In genomic region chr12:3681595-3681921, GRCh38 we compare ENCODE assay signal across 17 cellular contexts.
DNase-seq lines count a peak whose midpoint lies in the region; TF ChIP-seq lines count a peak whose summit lies in the region.
"Had no signal": no experiment of that assay in that cellular context is flagged by ENCODE, and none has a peak within 500 bp of the region (broad histone marks: within the 10 kb centered on the region; RNA-seq: fewer than 3 reads in every experiment).

No MANE protein-coding gene starts in this region.

- no peaks in the 10 kb centered on the region for H4K20me1 ChIP-seq in neural cell (ENCODE audit: insufficient read depth)

- no peaks in the 10 kb centered on the region for H3K9me2 ChIP-seq in neural cell (ENCODE audit: insufficient read depth, low read length)

- no peaks in the 10 kb centered on the region for H3K79me2 ChIP-seq in neural cell (replicated peaks; ENCODE audit: insufficient read depth, low read length)

- H3K9me3 ChIP-seq in neural cell (ENCODE audit: low read length) = no peaks in the 10 kb centered on the region
- H3K9me3 ChIP-seq: BE2C, SJSA1 had no signal

- no peak overlapping the region for H3K4me3 ChIP-seq in neural cell (ENCODE audit: low read length)
- H3K4me3 ChIP-seq: PC-9, SJSA1 had no signal

- no peak for TF ChIP-seq EP300 in neural cell (conservative IDR thresholded peaks at IDR 0.05; ENCODE audit: poor library complexity, severe bottlenecking)

- no peaks in the 10 kb centered on the region for H3K27me3 ChIP-seq in neural cell (ENCODE audit: insufficient read depth, low read depth, low read length)
- H3K27me3 ChIP-seq: BE2C, SJSA1 had no signal

- H3K27ac ChIP-seq in VCaP = peak overlapping the region; percentile 48
- H3K27ac ChIP-seq in neural cell (ENCODE audit: low read length) = peak overlapping the region; percentile 48
- H3K27ac ChIP-seq: HL-60, KMS-11, PC-9, SJSA1 had no signal

- TF ChIP-seq CTCF in VCaP (conservative IDR thresholded peaks at IDR 0.05) (peak; percentile 33), neural cell (IDR thresholded peaks at IDR 0.05; ENCODE audit: poor library complexity, severe bottlenecking) (no peak)

- H3K36me3 ChIP-seq in neural cell (ENCODE audit: insufficient read depth, low read length) = no peaks in the 10 kb centered on the region
- H3K36me3 ChIP-seq: BE2C, SJSA1 had no signal

- no peak for TF ChIP-seq RAD21 in neural cell (conservative IDR thresholded peaks at IDR 0.05)

- peak; percentile 81 for DNase-seq in NCI-H2171 treated with DMSO at 0.1 percent for 48 hours (lab: John Stamatoyannopoulos, UW)
- no peak for DNase-seq in NCI-H2171 (lab: John Stamatoyannopoulos, UW)
- peak; percentile 49 for DNase-seq in NCI-H146 treated with DMSO at 0.1 percent for 48 hours (lab: John Stamatoyannopoulos, UW; ENCODE audit: unreplicated experiment)
- DNase-seq in dermis blood vessel endothelial cell = no peak
- no peak for DNase-seq in COLO668 (lab: John Stamatoyannopoulos, UW; ENCODE audit: unreplicated experiment)
- DNase-seq: BE2C; CD8-positive, alpha-beta memory T cell; NCI-H1048; NCI-H446; NCI-H524 treated with DMSO at 0.1 percent for 48 hours; PC-9; T-cell had no signal

- no peaks in the 10 kb centered on the region for H3F3A ChIP-seq in neural cell (ENCODE audit: insufficient read depth, low read length, poor library complexity, severe bottlenecking)

- H3K4me2 ChIP-seq in neural cell (ENCODE audit: low read length) = peak overlapping the region; percentile 6
- H3K4me2 ChIP-seq: KMS-11, PC-9 had no signal

- H3K9ac ChIP-seq in neural cell (ENCODE audit: low read length) = peak overlapping the region; percentile 4
- H3K9ac ChIP-seq: KMS-11 had no signal

- peak overlapping the region; percentile 37 for H2AFZ ChIP-seq in neural cell (ENCODE audit: low read depth, low read length)
- H2AFZ ChIP-seq: PC-9 had no signal

TF ChIP-seq in neural cell, 6 proteins besides CTCF, POLR2A, EP300 and RAD21:
- TF ChIP-seq, protein P1, sequence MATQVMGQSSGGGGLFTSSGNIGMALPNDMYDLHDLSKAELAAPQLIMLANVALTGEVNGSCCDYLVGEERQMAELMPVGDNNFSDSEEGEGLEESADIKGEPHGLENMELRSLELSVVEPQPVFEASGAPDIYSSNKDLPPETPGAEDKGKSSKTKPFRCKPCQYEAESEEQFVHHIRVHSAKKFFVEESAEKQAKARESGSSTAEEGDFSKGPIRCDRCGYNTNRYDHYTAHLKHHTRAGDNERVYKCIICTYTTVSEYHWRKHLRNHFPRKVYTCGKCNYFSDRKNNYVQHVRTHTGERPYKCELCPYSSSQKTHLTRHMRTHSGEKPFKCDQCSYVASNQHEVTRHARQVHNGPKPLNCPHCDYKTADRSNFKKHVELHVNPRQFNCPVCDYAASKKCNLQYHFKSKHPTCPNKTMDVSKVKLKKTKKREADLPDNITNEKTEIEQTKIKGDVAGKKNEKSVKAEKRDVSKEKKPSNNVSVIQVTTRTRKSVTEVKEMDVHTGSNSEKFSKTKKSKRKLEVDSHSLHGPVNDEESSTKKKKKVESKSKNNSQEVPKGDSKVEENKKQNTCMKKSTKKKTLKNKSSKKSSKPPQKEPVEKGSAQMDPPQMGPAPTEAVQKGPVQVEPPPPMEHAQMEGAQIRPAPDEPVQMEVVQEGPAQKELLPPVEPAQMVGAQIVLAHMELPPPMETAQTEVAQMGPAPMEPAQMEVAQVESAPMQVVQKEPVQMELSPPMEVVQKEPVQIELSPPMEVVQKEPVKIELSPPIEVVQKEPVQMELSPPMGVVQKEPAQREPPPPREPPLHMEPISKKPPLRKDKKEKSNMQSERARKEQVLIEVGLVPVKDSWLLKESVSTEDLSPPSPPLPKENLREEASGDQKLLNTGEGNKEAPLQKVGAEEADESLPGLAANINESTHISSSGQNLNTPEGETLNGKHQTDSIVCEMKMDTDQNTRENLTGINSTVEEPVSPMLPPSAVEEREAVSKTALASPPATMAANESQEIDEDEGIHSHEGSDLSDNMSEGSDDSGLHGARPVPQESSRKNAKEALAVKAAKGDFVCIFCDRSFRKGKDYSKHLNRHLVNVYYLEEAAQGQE (IDR thresholded peaks at IDR 0.05; ENCODE audit: borderline replicate concordance) = peak; percentile 60
- TF ChIP-seq EZH2 (IDR thresholded peaks at IDR 0.05; ENCODE audit: borderline replicate concordance, insufficient read depth, low read length, poor library complexity, severe bottlenecking) (no peak), TAF1 (IDR thresholded peaks at IDR 0.05; ENCODE audit: low read depth) (peak; percentile 32)

Comparison
In these comparisons a context has a peak if more than half of its experiments do, and no peak if none do; other contexts are left out.
1. DNase-seq: peak in NCI-H2171 treated with DMSO at 0.1 percent for 48 hours (single experiment) and NCI-H146 treated with DMSO at 0.1 percent for 48 hours (single experiment); none in NCI-H2171 (single experiment), dermis blood vessel endothelial cell (single experiment) and COLO668 (single experiment).